ENCODE assay signal across 8 cellular contexts in genomic region chr19:51417107-51417806, GRCh38. TPM values are rescaled to one million over a fixed set of nuclear protein-coding genes. Genes with fewer than 3 reads are reported as not detected.
DNase-seq lines count a peak whose midpoint lies in the region; ATAC-seq and TF ChIP-seq lines count a peak whose summit lies in the region.
"Had no signal": no experiment of that assay in that cellular context is flagged by ENCODE, and none has a peak within 500 bp of the region (broad histone marks: within the 10 kb centered on the region; RNA-seq: fewer than 3 reads in every experiment).

A gene with protein sequence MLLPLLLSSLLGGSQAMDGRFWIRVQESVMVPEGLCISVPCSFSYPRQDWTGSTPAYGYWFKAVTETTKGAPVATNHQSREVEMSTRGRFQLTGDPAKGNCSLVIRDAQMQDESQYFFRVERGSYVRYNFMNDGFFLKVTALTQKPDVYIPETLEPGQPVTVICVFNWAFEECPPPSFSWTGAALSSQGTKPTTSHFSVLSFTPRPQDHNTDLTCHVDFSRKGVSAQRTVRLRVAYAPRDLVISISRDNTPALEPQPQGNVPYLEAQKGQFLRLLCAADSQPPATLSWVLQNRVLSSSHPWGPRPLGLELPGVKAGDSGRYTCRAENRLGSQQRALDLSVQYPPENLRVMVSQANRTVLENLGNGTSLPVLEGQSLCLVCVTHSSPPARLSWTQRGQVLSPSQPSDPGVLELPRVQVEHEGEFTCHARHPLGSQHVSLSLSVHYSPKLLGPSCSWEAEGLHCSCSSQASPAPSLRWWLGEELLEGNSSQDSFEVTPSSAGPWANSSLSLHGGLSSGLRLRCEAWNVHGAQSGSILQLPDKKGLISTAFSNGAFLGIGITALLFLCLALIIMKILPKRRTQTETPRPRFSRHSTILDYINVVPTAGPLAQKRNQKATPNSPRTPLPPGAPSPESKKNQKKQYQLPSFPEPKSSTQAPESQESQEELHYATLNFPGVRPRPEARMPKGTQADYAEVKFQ (minus strand): TSS chr19:51417642. CDS start chr19:51417581, 61 bp downstream.

- no peak within 1 kb of the TSS for H3K4me3 ChIP-seq in lower leg skin (ENCODE audit: low read depth, poor library complexity, severe bottlenecking)
- H3K4me3 ChIP-seq in ovary = no peak within 1 kb of the TSS

- DNase-seq in T-helper 17 cell (no peak), lower leg skin (ENCODE audit: low spot score in 2 of 2) (peak; percentile 16 to 85), DMS 273 treated with DMSO at 0.1 percent for 48 hours (lab: John Stamatoyannopoulos, UW) (no peak), NCI-H2029 treated with DMSO at 0.1 percent for 48 hours (lab: John Stamatoyannopoulos, UW) (no peak), ovary (no peak)

- H3K4me3 Mint-ChIP-seq in T-helper 17 cell = no peak within 1 kb of the TSS

- H3K27ac Mint-ChIP-seq in T-helper 17 cell = no peak within 1 kb of the TSS

- H3K9me3 ChIP-seq in T-helper 17 cell (ENCODE audit: control insufficient read depth, low read length, poor library complexity, severe bottlenecking) = no peaks in the 10 kb centered on the region
- H3K9me3 ChIP-seq in ovary = no peaks in the 10 kb centered on the region

- peaks cover 5% of the 10 kb centered on the region for H3K4me1 Mint-ChIP-seq in T-helper 17 cell

- TF ChIP-seq CTCF in lower leg skin (IDR thresholded peaks at IDR 0.05) (no peak), ovary (IDR thresholded peaks at IDR 0.05) (no peak)

- H3K27ac ChIP-seq in ovary = no peak within 1 kb of the TSS

- in situ Hi-C loops in GM18951 (cut with MboI; ENCODE audit: low sequenced_read_pairs, unreplicated experiment) = no loop called here

- no peaks in the 10 kb centered on the region for H3K36me3 ChIP-seq in ovary

- intact Hi-C loops in lower leg skin (cut with DNase I; ENCODE audit: low total_unique reads) (loop anchor here (10.0 kb wide), 1 partner anchor 92 kb away; no protein-coding TSS in a partner anchor), ovary (cut with DNase I) (no loop called here)

- peaks cover 38% of the 10 kb centered on the region for H3K27me3 Mint-ChIP-seq in T-helper 17 cell

- peaks cover under 1% of the 10 kb centered on the region for H3K36me3 Mint-ChIP-seq in T-helper 17 cell (ENCODE audit: low read depth)

- 41 to 42% methylated on average over 21 of the region's 21 CpGs for WGBS in lower leg skin, 2 donors
- WGBS in ovary, 3 donors = 55 to 59% (median 57%) methylated on average over 21 of the region's 21 CpGs

- TF ChIP-seq EP300 in ovary (IDR thresholded peaks at IDR 0.05) = no peak

- H3K27me3 ChIP-seq in ovary = no peaks in the 10 kb centered on the region

- H3K4me1 ChIP-seq in ovary (ENCODE audit: insufficient read depth) = no peaks in the 10 kb centered on the region

- peak; percentile 61 for TF ChIP-seq POLR2A in GM18951 (IDR thresholded peaks at IDR 0.05; ENCODE audit: extremely low read depth, insufficient read depth, insufficient read length)
- no peak for TF ChIP-seq POLR2A in lower leg skin (IDR thresholded peaks at IDR 0.05)
- no peak for TF ChIP-seq POLR2A in ovary (IDR thresholded peaks at IDR 0.05)

- ATAC-seq in HG02885 (IDR thresholded peaks at IDR 0.05; ENCODE audit: poor library complexity, unreplicated experiment) (peak; percentile 76), T-helper 17 cell (peak; percentile 77)

RNA-seq across cellular contexts. Expression of the gene that starts here (rescaled TPM):
- 1 to 10 TPM in 1 of 2 donors, under 1 TPM in 1; 0.29 to 2.7 TPM for total RNA-seq in T-helper 17 cell
- total RNA-seq in lower leg skin = 1 to 10 TPM in 3 of 4 donors, under 1 TPM in 1; 0.53 to 8.6 (median 1.8) TPM
- 1 to 10 TPM; 1.4 to 9.4 (median 4.6) TPM for total RNA-seq in ovary
- polyA plus RNA-seq in ovary = 1 to 10 TPM in 1 of 2 donors, under 1 TPM in 1; 0.30 to 1.3 TPM
- total RNA-seq: fibroblast of lung had no signal
- polyA plus RNA-seq: fibroblast of lung had no signal

Comparison
In these comparisons a context has a peak if more than half of its experiments do, and no peak if none do; other contexts are left out.
1. DNase-seq: peak in lower leg skin (2 of 2); none in T-helper 17 cell (0 of 3), DMS 273 treated with DMSO at 0.1 percent for 48 hours (single experiment), NCI-H2029 treated with DMSO at 0.1 percent for 48 hours (single experiment) and ovary (0 of 5).